In the genomic region with DNA sequence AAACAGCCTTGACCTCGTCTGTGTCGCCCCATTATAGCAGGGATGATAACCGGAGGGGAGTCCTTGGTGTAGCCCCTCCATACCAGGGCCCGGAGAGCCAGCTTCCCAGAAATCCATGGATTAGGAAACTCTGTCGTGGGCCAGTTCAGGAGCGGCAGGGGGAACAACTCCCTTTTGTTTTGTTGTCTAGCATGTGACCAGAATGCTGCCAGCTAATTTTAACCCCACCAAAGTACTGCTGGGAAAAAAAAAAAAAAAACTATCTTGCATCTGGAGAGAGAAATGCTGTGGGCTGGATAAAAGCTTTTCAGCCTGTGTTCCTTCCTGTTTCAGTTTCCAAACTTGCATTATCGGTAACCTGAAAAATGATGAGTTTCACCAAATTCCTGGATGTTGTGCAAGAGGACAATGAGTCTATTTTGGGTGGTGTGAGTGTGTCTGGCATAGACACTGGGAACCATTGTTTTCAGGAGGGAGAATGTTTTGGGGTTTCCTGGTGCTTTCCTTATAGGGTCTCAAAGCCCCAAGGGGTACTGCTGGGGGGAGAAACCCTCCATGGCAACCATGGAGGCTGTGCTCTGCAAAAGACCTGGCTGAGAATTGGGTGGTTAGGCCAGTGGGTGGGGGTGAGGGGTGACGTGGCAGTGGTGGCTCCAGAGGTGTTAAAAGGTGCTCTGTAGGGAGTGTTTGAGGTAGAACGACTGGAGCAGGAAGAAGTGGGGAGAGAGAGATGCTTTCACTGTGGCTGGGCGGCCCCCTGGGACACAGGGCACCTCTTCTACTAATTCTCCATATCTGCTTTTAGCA, we compare ENCODE assay signal across 1 cellular context.
TF ChIP-seq lines count a peak whose summit lies in the region.

No MANE protein-coding gene starts in this region.

TF ChIP-seq in liver, 16 proteins besides CTCF, POLR2A, EP300 and RAD21 (continued from another document):
- TF ChIP-seq, protein P1, sequence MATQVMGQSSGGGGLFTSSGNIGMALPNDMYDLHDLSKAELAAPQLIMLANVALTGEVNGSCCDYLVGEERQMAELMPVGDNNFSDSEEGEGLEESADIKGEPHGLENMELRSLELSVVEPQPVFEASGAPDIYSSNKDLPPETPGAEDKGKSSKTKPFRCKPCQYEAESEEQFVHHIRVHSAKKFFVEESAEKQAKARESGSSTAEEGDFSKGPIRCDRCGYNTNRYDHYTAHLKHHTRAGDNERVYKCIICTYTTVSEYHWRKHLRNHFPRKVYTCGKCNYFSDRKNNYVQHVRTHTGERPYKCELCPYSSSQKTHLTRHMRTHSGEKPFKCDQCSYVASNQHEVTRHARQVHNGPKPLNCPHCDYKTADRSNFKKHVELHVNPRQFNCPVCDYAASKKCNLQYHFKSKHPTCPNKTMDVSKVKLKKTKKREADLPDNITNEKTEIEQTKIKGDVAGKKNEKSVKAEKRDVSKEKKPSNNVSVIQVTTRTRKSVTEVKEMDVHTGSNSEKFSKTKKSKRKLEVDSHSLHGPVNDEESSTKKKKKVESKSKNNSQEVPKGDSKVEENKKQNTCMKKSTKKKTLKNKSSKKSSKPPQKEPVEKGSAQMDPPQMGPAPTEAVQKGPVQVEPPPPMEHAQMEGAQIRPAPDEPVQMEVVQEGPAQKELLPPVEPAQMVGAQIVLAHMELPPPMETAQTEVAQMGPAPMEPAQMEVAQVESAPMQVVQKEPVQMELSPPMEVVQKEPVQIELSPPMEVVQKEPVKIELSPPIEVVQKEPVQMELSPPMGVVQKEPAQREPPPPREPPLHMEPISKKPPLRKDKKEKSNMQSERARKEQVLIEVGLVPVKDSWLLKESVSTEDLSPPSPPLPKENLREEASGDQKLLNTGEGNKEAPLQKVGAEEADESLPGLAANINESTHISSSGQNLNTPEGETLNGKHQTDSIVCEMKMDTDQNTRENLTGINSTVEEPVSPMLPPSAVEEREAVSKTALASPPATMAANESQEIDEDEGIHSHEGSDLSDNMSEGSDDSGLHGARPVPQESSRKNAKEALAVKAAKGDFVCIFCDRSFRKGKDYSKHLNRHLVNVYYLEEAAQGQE (IDR thresholded peaks at IDR 0.05), result peak; percentile 44
- TF ChIP-seq, protein P2, sequence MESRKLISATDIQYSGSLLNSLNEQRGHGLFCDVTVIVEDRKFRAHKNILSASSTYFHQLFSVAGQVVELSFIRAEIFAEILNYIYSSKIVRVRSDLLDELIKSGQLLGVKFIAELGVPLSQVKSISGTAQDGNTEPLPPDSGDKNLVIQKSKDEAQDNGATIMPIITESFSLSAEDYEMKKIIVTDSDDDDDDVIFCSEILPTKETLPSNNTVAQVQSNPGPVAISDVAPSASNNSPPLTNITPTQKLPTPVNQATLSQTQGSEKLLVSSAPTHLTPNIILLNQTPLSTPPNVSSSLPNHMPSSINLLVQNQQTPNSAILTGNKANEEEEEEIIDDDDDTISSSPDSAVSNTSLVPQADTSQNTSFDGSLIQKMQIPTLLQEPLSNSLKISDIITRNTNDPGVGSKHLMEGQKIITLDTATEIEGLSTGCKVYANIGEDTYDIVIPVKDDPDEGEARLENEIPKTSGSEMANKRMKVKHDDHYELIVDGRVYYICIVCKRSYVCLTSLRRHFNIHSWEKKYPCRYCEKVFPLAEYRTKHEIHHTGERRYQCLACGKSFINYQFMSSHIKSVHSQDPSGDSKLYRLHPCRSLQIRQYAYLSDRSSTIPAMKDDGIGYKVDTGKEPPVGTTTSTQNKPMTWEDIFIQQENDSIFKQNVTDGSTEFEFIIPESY (IDR thresholded peaks at IDR 0.05), result peak; percentile 78
- TF ChIP-seq FOXA1 (IDR thresholded peaks at IDR 0.05), result no peak
- peak; percentile 64 to 84 for TF ChIP-seq EGR1 (IDR thresholded peaks at IDR 0.05; ENCODE audit: low read depth in 2 of 2)
- peak; percentile 57 to 82 for TF ChIP-seq JUND (IDR thresholded peaks at IDR 0.05)
- peak; percentile 67 to 71 for TF ChIP-seq HNF4A (conservative IDR thresholded peaks at IDR 0.05)
- TF ChIP-seq FOXA2 (IDR thresholded peaks at IDR 0.05), result no peak
- peak; percentile 67 to 85 for TF ChIP-seq RXRA (IDR thresholded peaks at IDR 0.05)
- TF ChIP-seq, protein P3, sequence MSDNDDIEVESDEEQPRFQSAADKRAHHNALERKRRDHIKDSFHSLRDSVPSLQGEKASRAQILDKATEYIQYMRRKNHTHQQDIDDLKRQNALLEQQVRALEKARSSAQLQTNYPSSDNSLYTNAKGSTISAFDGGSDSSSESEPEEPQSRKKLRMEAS (IDR thresholded peaks at IDR 0.05), result peak; percentile 98
- peak in 1 of 2 donors; percentile 60 for TF ChIP-seq GABPA (IDR thresholded peaks at IDR 0.05 in 1 of 2, conservative IDR thresholded peaks at IDR 0.05 in 1 of 2)
- TF ChIP-seq SP1 (IDR thresholded peaks at IDR 0.05), result peak; percentile 95
- no peak for TF ChIP-seq TAF1 (conservative IDR thresholded peaks at IDR 0.05)
- TF ChIP-seq HNF4G (IDR thresholded peaks at IDR 0.05), result no peak
TF ChIP-seq in liver: peak in this region for 11.
